1 cellular context compared by ENCODE assay signal in the genomic region with DNA sequence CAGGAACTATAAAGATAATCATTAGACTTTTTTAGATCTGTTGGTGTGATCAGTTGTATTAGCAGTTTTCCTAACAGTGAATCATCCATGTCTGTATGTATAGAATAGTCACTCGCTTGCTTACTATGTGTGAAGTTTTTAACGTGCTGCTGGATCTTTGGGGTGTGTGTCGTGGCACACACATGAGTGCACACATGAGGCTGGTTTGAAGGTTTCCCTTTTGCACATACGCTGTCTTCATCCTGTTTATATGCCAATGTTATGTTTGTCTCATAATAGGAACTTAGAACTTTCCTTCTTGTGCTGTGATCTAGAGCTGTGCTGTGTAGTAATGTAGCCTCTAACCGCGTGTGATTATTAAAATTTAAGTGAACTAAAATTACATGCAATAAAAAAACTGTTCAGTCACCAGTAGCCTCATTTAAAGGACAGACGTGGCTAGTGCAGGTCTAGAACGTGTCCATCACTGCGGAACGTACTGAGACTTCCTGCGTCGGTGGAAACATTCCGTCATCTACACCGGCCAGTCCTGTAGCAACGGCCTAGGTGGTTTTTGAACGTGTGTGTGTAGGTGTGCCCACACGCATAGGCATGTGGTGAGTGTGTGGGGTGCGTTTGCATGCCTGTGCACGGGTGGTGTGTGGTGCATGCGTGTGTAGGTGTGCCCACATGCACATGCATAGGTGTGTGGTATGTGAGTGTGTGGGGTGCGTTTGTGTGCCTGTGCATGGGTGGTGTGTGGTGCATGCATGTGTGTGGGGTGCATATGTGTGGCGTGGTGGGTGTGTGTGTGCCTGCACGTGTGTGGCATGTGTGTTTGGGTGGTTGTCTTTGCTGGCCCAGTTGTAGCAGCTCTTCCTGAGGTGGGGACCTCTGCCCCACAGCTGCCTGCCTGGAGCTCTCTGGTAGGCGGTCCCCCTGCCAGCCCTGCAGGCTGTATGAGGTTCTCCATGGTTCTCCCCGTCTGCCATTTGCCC.
TF ChIP-seq lines count a peak whose summit lies in the region.

No MANE protein-coding gene starts in this region.

TF ChIP-seq in SK-N-SH, 30 proteins besides CTCF, POLR2A, EP300 and RAD21 (continued from another document):
- TF ChIP-seq MAX (IDR thresholded peaks at IDR 0.05; ENCODE audit: low read depth) (no peak), ELF1 (IDR thresholded peaks at IDR 0.05) (no peak), NFIC (IDR thresholded peaks at IDR 0.05; ENCODE audit: borderline replicate concordance) (no peak), TAF1 (IDR thresholded peaks at IDR 0.05; ENCODE audit: borderline replicate concordance, low read depth, low read length) (no peak), TCF12 (IDR thresholded peaks at IDR 0.05) (no peak), EZH2phosphoT487 (IDR thresholded peaks at IDR 0.05; ENCODE audit: borderline replicate concordance, low read depth) (no peak), RFX5 (IDR thresholded peaks at IDR 0.05; ENCODE audit: low read length) (no peak), GATA2 (CRISPR knock-in tag; IDR thresholded peaks at IDR 0.05) (no peak), NRF1 (IDR thresholded peaks at IDR 0.05; ENCODE audit: low read depth, low read length) (no peak), CHD2 (IDR thresholded peaks at IDR 0.05; ENCODE audit: low read length, partially characterized antibody) (no peak), GABPA (IDR thresholded peaks at IDR 0.05; ENCODE audit: low read depth) (no peak), USF1 (IDR thresholded peaks at IDR 0.05; ENCODE audit: borderline replicate concordance, low read depth) (no peak), USF2 (IDR thresholded peaks at IDR 0.05; ENCODE audit: borderline replicate concordance, low read depth, low read length) (no peak), TEAD4 (IDR thresholded peaks at IDR 0.05; ENCODE audit: borderline replicate concordance, insufficient read depth) (no peak), IRF3 (IDR thresholded peaks at IDR 0.05; ENCODE audit: low read depth, low read length) (no peak)
